11 cellular contexts compared by ENCODE assay signal in the genomic region with DNA sequence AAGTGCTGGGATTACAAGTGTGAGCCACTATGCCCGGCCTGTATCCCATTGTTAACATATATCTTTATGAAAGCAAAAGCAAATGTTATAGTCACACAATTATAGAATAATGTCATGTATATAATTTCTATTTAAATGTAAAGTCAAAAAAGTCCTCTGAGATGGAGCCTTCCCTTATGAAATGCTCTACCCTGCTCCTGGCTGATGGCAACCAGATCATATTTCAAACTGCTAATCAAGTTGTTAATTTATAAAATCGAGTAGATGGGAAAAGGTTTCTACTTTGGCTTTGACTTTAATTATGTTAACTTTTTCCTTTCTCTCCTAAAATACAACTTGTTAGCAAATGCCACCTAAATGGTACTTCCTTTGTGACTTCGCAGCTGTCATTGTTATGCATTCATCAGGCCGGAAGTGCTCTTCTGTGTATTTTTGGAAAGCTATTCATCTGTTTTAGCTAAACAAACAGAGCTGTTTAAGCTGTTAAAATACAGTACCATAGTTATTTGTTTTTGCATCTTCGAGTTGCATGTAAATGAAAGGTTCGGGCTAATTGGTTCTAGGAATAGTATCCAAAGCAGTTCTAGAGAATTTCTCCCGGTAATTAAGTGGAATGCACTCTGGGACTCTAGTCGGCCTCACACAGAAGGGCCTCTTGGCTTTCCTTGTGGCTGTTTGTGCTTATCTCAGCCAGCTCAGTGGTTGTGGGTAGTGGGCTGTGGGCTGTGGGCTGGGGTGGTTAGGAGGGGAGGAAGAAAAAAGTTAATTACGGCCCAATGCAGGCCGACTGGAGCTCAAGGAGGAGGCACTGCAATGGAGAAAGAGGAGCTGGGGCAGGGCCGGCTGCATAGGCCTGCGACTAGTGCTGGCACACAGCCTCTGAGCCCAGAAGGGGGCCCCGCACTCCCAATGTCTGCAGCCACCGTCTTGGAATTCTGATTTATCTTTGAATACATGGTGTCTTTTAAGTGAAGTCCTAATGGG. TPM values are rescaled to one million over a fixed set of nuclear protein-coding genes. Genes with fewer than 3 reads are reported as not detected.
DNase-seq lines count a peak whose midpoint lies in the region; ATAC-seq and TF ChIP-seq lines count a peak whose summit lies in the region.
"Had no signal": no experiment of that assay in that cellular context is flagged by ENCODE, and none has a peak within 500 bp of the region (broad histone marks: within the 10 kb centered on the region; RNA-seq: fewer than 3 reads in every experiment).

No MANE protein-coding gene starts in this region.

- ATAC-seq in SK-N-SH treated with all-trans-retinoic acid at 6 μM for 48 hours (no peak), GM21360 (IDR thresholded peaks at IDR 0.05; ENCODE audit: unreplicated experiment) (no peak)
- peak; percentile 23 for ATAC-seq in stimulated activated naive CD8-positive, alpha-beta T cell treated with anti-CD3 and anti-CD28 coated beads, Interleukin-15, Interleukin-2, amounts not matched to agents 100 U/mL and 50 U/mL, for 24 hours

- H3F3A ChIP-seq in SK-N-SH (replicated peaks; ENCODE audit: insufficient read depth): no peaks in the 10 kb centered on the region

- peak overlapping the region in 1 of 2 experiments; percentile 24; a peak in 2 of 4 replicates for H3K27ac ChIP-seq in SK-N-SH (ENCODE audit: low read depth in 2 of 2, low read length in 1 of 2)
- H3K27ac ChIP-seq: vagina had no signal

- H4K20me1 ChIP-seq in SK-N-SH (ENCODE audit: insufficient read depth): no peaks in the 10 kb centered on the region

- no peaks in the 10 kb centered on the region for H3K27me3 ChIP-seq in SK-N-SH (ENCODE audit: insufficient read depth)
- H3K27me3 ChIP-seq: vagina had no signal

- no peaks in the 10 kb centered on the region for H3K9me2 ChIP-seq in SK-N-SH

- no peak overlapping the region for H2AFZ ChIP-seq in SK-N-SH (ENCODE audit: low read depth)

- 69% methylated on average over 13 of the region's 14 CpGs for WGBS in SK-N-SH (ENCODE audit: low lambda C conversion rate)

- peaks cover 0 to 18% of the 10 kb centered on the region in 2 experiments; a peak in 3 of 4 replicates for H3K4me1 ChIP-seq in SK-N-SH (ENCODE audit: control insufficient read depth in 1 of 2, insufficient read depth in 2 of 2, low read depth in 1 of 2, low read length in 1 of 2)
- H3K4me1 ChIP-seq: vagina had no signal

- no peaks in the 10 kb centered on the region for H3K9me3 ChIP-seq in SK-N-SH
- H3K9me3 ChIP-seq: vagina had no signal

- H3K79me2 ChIP-seq in SK-N-SH (ENCODE audit: insufficient read depth): no peaks in the 10 kb centered on the region

- TF ChIP-seq CTCF in SK-N-SH (IDR thresholded peaks at IDR 0.05): no peak
- peak; percentile 3 for TF ChIP-seq CTCF in epithelial cell of proximal tubule (conservative IDR thresholded peaks at IDR 0.05; ENCODE audit: low read depth, low read length)

- H3K4me2 ChIP-seq in SK-N-SH: no peak overlapping the region

- DNase-seq in SK-N-SH: peak; percentile 45
- DNase-seq in NCI-H748 (lab: John Stamatoyannopoulos, UW; ENCODE audit: unreplicated experiment): peak; percentile 96
- DNase-seq in epithelial cell of proximal tubule (ENCODE audit: low read depth): no peak
- DNase-seq in stimulated activated naive CD8-positive, alpha-beta T cell treated with anti-CD3 and anti-CD28 coated beads, Interleukin-15, Interleukin-2, amounts not matched to agents 100 U/mL and 50 U/mL, for 24 hours: no peak
- DNase-seq in HT-29 (ENCODE audit: low spot score): no peak
- no peak for DNase-seq in GM03348 (ENCODE audit: low spot score)
- DNase-seq: activated CD4-positive, alpha-beta memory T cell treated with anti-CD3 and anti-CD28 coated beads for 36 hours; anterior cingulate cortex had no signal

- no peak overlapping the region for H3K9ac ChIP-seq in SK-N-SH

- no peaks in the 10 kb centered on the region for H3K36me3 ChIP-seq in SK-N-SH (replicated peaks in 1 of 2; ENCODE audit: control insufficient read depth in 1 of 2, insufficient read depth in 2 of 2, low read length in 1 of 2)
- H3K36me3 ChIP-seq: vagina had no signal

- POLR2A ChIA-PET in SK-N-SH (lab: Yijun Ruan, JAX): interaction anchor here (0.6 to 1.1 kb wide), 3 partner anchors 14 to 143 kb away, joined by 3 to 4 read pairs (median 3); no protein-coding TSS in a partner anchor

- TF ChIP-seq EP300 in SK-N-SH (IDR thresholded peaks at IDR 0.05; ENCODE audit: borderline replicate concordance in 1 of 2, low read depth in 1 of 2, low read length in 1 of 2): no peak

- H3K4me3 ChIP-seq in SK-N-SH (ENCODE audit: low read depth in 2 of 2, low read length in 1 of 2) (no peak overlapping the region), epithelial cell of proximal tubule (ENCODE audit: low read depth, low read length) (no peak overlapping the region)
- H3K4me3 ChIP-seq: vagina had no signal

- TF ChIP-seq RAD21 in SK-N-SH (IDR thresholded peaks at IDR 0.05; ENCODE audit: low read length): peak; percentile 53

- CTCF ChIA-PET in SK-N-SH (lab: Yijun Ruan, JAX): interaction anchor here (0.6 to 1.7 kb wide), 11 partner anchors 12 to 767 kb away, joined by 3 to 5 read pairs (median 3); no protein-coding TSS in a partner anchor

TF ChIP-seq in SK-N-SH, 30 proteins besides CTCF, POLR2A, EP300 and RAD21:
- TF ChIP-seq, protein P1, sequence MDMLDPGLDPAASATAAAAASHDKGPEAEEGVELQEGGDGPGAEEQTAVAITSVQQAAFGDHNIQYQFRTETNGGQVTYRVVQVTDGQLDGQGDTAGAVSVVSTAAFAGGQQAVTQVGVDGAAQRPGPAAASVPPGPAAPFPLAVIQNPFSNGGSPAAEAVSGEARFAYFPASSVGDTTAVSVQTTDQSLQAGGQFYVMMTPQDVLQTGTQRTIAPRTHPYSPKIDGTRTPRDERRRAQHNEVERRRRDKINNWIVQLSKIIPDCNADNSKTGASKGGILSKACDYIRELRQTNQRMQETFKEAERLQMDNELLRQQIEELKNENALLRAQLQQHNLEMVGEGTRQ (IDR thresholded peaks at IDR 0.05; ENCODE audit: borderline replicate concordance, low read depth, low read length): no peak
- TF ChIP-seq MXI1 (IDR thresholded peaks at IDR 0.05; ENCODE audit: low read depth, low read length) (no peak), SMC3 (IDR thresholded peaks at IDR 0.05; ENCODE audit: low read depth, low read length) (peak; percentile 7; the same call in 1 of the 2 replicates), TAF1 (IDR thresholded peaks at IDR 0.05; ENCODE audit: borderline replicate concordance, low read depth, low read length) (no peak), FOXM1 (IDR thresholded peaks at IDR 0.05; ENCODE audit: low read depth) (no peak), GATA2 (CRISPR knock-in tag; IDR thresholded peaks at IDR 0.05) (no peak), CHD2 (IDR thresholded peaks at IDR 0.05; ENCODE audit: low read length, partially characterized antibody) (no peak), JUND (IDR thresholded peaks at IDR 0.05) (no peak)

TF ChIP-seq in SK-N-SH treated with all-trans-retinoic acid at 6 μM for 48 hours, 23 proteins besides CTCF, POLR2A, EP300 and RAD21 (continues in another document):
- TF ChIP-seq SNAI2 (CRISPR knock-in tag; IDR thresholded peaks at IDR 0.05) (no peak), ISL1 (CRISPR knock-in tag; IDR thresholded peaks at IDR 0.05) (no peak), ZNF565 (CRISPR knock-in tag; conservative IDR thresholded peaks at IDR 0.05; ENCODE audit: low read depth) (no peak), ZC3H10 (CRISPR knock-in tag; IDR thresholded peaks at IDR 0.05) (no peak), RARB (CRISPR knock-in tag; IDR thresholded peaks at IDR 0.05) (no peak), ZFP30 (CRISPR knock-in tag; IDR thresholded peaks at IDR 0.05) (no peak), GLIS3 (CRISPR knock-in tag; IDR thresholded peaks at IDR 0.05) (no peak), ZNF8 (CRISPR knock-in tag; IDR thresholded peaks at IDR 0.05) (no peak)
- TF ChIP-seq, protein P2, sequence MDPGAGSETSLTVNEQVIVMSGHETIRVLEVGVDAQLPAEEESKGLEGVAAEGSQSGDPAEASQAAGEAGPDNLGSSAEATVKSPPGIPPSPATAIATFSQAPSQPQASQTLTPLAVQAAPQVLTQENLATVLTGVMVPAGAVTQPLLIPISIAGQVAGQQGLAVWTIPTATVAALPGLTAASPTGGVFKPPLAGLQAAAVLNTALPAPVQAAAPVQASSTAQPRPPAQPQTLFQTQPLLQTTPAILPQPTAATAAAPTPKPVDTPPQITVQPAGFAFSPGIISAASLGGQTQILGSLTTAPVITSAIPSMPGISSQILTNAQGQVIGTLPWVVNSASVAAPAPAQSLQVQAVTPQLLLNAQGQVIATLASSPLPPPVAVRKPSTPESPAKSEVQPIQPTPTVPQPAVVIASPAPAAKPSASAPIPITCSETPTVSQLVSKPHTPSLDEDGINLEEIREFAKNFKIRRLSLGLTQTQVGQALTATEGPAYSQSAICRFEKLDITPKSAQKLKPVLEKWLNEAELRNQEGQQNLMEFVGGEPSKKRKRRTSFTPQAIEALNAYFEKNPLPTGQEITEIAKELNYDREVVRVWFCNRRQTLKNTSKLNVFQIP (CRISPR knock-in tag; IDR thresholded peaks at IDR 0.05; ENCODE audit: borderline replicate concordance, low read depth): no peak
- TF ChIP-seq, protein P3, sequence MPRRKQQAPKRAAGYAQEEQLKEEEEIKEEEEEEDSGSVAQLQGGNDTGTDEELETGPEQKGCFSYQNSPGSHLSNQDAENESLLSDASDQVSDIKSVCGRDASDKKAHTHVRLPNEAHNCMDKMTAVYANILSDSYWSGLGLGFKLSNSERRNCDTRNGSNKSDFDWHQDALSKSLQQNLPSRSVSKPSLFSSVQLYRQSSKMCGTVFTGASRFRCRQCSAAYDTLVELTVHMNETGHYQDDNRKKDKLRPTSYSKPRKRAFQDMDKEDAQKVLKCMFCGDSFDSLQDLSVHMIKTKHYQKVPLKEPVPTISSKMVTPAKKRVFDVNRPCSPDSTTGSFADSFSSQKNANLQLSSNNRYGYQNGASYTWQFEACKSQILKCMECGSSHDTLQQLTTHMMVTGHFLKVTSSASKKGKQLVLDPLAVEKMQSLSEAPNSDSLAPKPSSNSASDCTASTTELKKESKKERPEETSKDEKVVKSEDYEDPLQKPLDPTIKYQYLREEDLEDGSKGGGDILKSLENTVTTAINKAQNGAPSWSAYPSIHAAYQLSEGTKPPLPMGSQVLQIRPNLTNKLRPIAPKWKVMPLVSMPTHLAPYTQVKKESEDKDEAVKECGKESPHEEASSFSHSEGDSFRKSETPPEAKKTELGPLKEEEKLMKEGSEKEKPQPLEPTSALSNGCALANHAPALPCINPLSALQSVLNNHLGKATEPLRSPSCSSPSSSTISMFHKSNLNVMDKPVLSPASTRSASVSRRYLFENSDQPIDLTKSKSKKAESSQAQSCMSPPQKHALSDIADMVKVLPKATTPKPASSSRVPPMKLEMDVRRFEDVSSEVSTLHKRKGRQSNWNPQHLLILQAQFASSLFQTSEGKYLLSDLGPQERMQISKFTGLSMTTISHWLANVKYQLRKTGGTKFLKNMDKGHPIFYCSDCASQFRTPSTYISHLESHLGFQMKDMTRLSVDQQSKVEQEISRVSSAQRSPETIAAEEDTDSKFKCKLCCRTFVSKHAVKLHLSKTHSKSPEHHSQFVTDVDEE (CRISPR knock-in tag; IDR thresholded peaks at IDR 0.05): no peak

RNA-seq across cellular contexts. Expression of a gene that starts 34.8 kb away (rescaled TPM):
- polyA plus RNA-seq in SK-N-SH (2012; rRNA removed): 0.05 and 0.16 TPM in 2 replicates
- 0.19 and 0.34 TPM in 2 replicates for polyA plus RNA-seq in SK-N-SH (2012; cell fraction: cytosol; rRNA removed)
- 0.09 and 0.11 TPM in 2 replicates for polyA plus RNA-seq in SK-N-SH (2012; cell fraction: nucleus; rRNA removed)
- total RNA-seq in epithelial cell of proximal tubule: not detected in 2 replicates
- total RNA-seq in HT-29 (2014; rRNA removed; shearing (Covaris generic)): 0.05 and 0.66 TPM in 2 replicates
- total RNA-seq: activated CD4-positive, alpha-beta memory T cell treated with anti-CD3 and anti-CD28 coated beads for 36 hours; vagina had no signal

Comparison
In these comparisons a context has a peak if more than half of its experiments do, and no peak if none do; other contexts are left out.
1. DNase-seq: peak in SK-N-SH (single experiment) and NCI-H748 (single experiment); none in epithelial cell of proximal tubule (single experiment), stimulated activated naive CD8-positive, alpha-beta T cell treated with anti-CD3 and anti-CD28 coated beads, Interleukin-15, Interleukin-2, amounts not matched to agents 100 U/mL and 50 U/mL, for 24 hours (single experiment), HT-29 (single experiment) and GM03348 (single experiment).